In genomic region chr1:26889580-26890466, GRCh38 we compare ENCODE assay signal across 8 cellular contexts.
DNase-seq lines count a peak whose midpoint lies in the region; ATAC-seq and FAIRE-seq lines count a peak whose summit lies in the region.

GPN2 (minus strand) TSS chr1:26890283; CDS start chr1:26890096, 187 bp downstream.

- H3K27ac Mint-ChIP-seq in central memory CD8-positive, alpha-beta T cell (ENCODE audit: low read depth): peak within 1 kb of the TSS; percentile 92

- peaks cover 29% of the 10 kb centered on the region for H3K4me1 Mint-ChIP-seq in central memory CD8-positive, alpha-beta T cell

- H3K27me3 Mint-ChIP-seq in central memory CD8-positive, alpha-beta T cell: no peaks in the 10 kb centered on the region

- DNase-seq in NCI-H2196 (lab: John Stamatoyannopoulos, UW; ENCODE audit: unreplicated experiment): peak; percentile 78
- DNase-seq in central memory CD8-positive, alpha-beta T cell (ENCODE audit: low spot score in 2 of 2): peak; percentile 53 to 58
- DNase-seq in islet precursor cell: peak; percentile 88
- peak; percentile 58 to 74 (median 64) for DNase-seq in stimulated activated CD4-positive, alpha-beta T cell treated with anti-CD3 and anti-CD28 coated beads, Interleukin-12 subunit alpha, Interleukin-12 subunit beta, amount 100 ng/mL, for 48 hours (ENCODE audit: low read depth in 2 of 3, low spot score in 1 of 3)

- no peaks in the 10 kb centered on the region for H3K9me3 Mint-ChIP-seq in central memory CD8-positive, alpha-beta T cell

- peak within 1 kb of the TSS; percentile 96 for H3K4me3 Mint-ChIP-seq in central memory CD8-positive, alpha-beta T cell

- H3K36me3 Mint-ChIP-seq in central memory CD8-positive, alpha-beta T cell (ENCODE audit: insufficient read depth): peaks cover 68% of the 10 kb centered on the region

- ATAC-seq in GM18517 (IDR thresholded peaks at IDR 0.05; ENCODE audit: unreplicated experiment) (peak; percentile 86), HG03060 (IDR thresholded peaks at IDR 0.05; ENCODE audit: low read depth, unreplicated experiment) (peak; percentile 64)
- peak; percentile 97 to 98 for ATAC-seq in activated CD4-positive, CD25-positive, alpha-beta regulatory T cell treated with anti-CD3 and anti-CD28 coated beads, Interleukin-2, amount 50 U/mL, for 24 hours
- peak; percentile 94 for ATAC-seq in central memory CD8-positive, alpha-beta T cell (replicated peaks; ENCODE audit: extremely low read depth, poor library complexity, severe bottlenecking)

- peak; percentile 58 for FAIRE-seq in A204.1 (lab: Jason Lieb, UNC)

Comparison
In these comparisons a context has a peak if more than half of its experiments do, and no peak if none do; other contexts are left out.
1. Peak in every context shown above with its lines: DNase-seq and ATAC-seq.